ENCODE assay signal across 8 cellular contexts in genomic region chr12:49674318-49674985, GRCh38. TPM values are rescaled to one million over a fixed set of nuclear protein-coding genes. Genes with fewer than 3 reads are reported as not detected.
DNase-seq lines count a peak whose midpoint lies in the region; ATAC-seq, FAIRE-seq and TF ChIP-seq lines count a peak whose summit lies in the region.

No MANE protein-coding gene starts in this region.

- H3K4me1 ChIP-seq in right atrium auricular region (peaks cover 0 to 67% of the 10 kb centered on the region in 2 donors), small intestine (ENCODE audit: control insufficient read depth in 2 of 2, insufficient read depth in 1 of 2, low read depth in 1 of 2, low read length in 1 of 2) (peaks cover 0 to 19% of the 10 kb centered on the region in 2 donors)

- H3K27ac ChIP-seq in right atrium auricular region (peak overlapping the region; percentile 89 to 92), small intestine (ENCODE audit: low read depth in 1 of 2, low read length in 1 of 2) (peak overlapping the region; percentile 45 to 94)

- TF ChIP-seq CTCF in right atrium auricular region (IDR thresholded peaks at IDR 0.05), result no peak

- FAIRE-seq in small intestine (lab: Jason Lieb, UNC), result no peak

- peak; percentile 41 for DNase-seq in HCEC 1CT
- peak; percentile 25 for DNase-seq in amniotic epithelial cell (ENCODE audit: low read depth)
- DNase-seq in right atrium auricular region (ENCODE audit: low spot score), result no peak
- DNase-seq in small intestine, result no peak
- no peak for DNase-seq in central memory CD4-positive, alpha-beta T cell
- DNase-seq in COLO668 (lab: John Stamatoyannopoulos, UW; ENCODE audit: unreplicated experiment), result no peak
- DNase-seq in DMS53 (lab: John Stamatoyannopoulos, UW), result no peak

- H3K36me3 ChIP-seq in right atrium auricular region, result no peaks in the 10 kb centered on the region
- no peaks in the 10 kb centered on the region for H3K36me3 ChIP-seq in small intestine (ENCODE audit: control insufficient read depth in 2 of 2, insufficient read depth in 2 of 2, low read length in 2 of 2)

- H3K4me3 ChIP-seq in right atrium auricular region (no peak overlapping the region), small intestine (ENCODE audit: low read depth in 1 of 2, low read length in 2 of 2) (no peak overlapping the region)

- ATAC-seq in GM18505 (IDR thresholded peaks at IDR 0.05; ENCODE audit: unreplicated experiment), result no peak

- H3K9me3 ChIP-seq in right atrium auricular region (no peaks in the 10 kb centered on the region), small intestine (ENCODE audit: control insufficient read depth, low read depth) (no peaks in the 10 kb centered on the region)

- WGBS in small intestine, 3 donors, result 47 to 80% (median 61%) methylated on average over 4 of the region's 4 CpGs

- no peak for TF ChIP-seq POLR2A in GM18505 (IDR thresholded peaks at IDR 0.05; ENCODE audit: borderline replicate concordance, extremely low read depth, insufficient read depth, insufficient read length)

- H3K27me3 ChIP-seq in right atrium auricular region (no peaks in the 10 kb centered on the region), small intestine (ENCODE audit: control insufficient read depth in 2 of 2, insufficient read depth in 2 of 2, low read length in 2 of 2) (no peaks in the 10 kb centered on the region)

RNA-seq across cellular contexts. Expression of gene FMNL3, which starts 32.8 kb away (rescaled TPM):
- 10 to 100 TPM in 1 of 2 donors, 1 to 10 TPM in 1; 9.0 to 19.7 TPM for total RNA-seq in right atrium auricular region
- polyA plus RNA-seq in small intestine, result 1 to 10 TPM in 2 of 3 donors, under 1 TPM in 1; 0.89 to 4.6 (median 3.5) TPM

RNA-seq across cellular contexts. Expression of gene PRPF40B, which starts 51.1 kb away (rescaled TPM):
- total RNA-seq in right atrium auricular region, result 10 to 100 TPM; 14.9 to 16.0 TPM
- 1 to 10 TPM; 2.5 to 9.7 (median 3.2) TPM for polyA plus RNA-seq in small intestine

Comparison
In these comparisons a context has a peak if more than half of its experiments do, and no peak if none do; other contexts are left out.
1. DNase-seq: peak in HCEC 1CT (single experiment) and amniotic epithelial cell (single experiment); none in right atrium auricular region (single experiment), small intestine (single experiment), central memory CD4-positive, alpha-beta T cell (single experiment), COLO668 (single experiment) and DMS53 (single experiment).